16 cellular contexts compared by ENCODE assay signal in the genomic region with DNA sequence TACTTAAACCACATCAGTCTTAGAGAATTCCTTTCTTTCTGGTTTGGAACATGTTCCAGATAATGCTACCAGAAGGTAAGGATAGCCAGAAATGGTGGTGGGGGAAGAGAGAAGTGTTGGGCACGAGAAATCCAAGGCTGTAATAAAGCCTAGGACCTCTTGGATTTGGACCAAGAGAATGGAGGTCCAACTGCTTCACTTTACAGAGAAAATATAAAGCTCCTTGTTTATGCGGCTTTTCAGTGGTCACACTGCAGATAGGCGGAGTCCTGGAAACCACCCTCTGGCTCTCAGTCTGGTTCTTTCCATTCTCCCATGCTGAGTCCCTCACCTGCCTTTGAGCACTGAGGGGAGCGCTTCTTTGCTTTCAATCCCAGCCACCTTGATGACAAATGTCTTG.
A peak's percentile ranks its signal among the peaks of the same experiment; 100 is the strongest.
DNase-seq lines count a peak whose midpoint lies in the region; ATAC-seq and TF ChIP-seq lines count a peak whose summit lies in the region.
"Had no signal": no experiment of that assay in that cellular context is flagged by ENCODE, and none has a peak within 500 bp of the region (broad histone marks: within the 10 kb centered on the region; RNA-seq: fewer than 3 reads in every experiment).

No MANE protein-coding gene starts in this region.

- no peak overlapping the region for H2BK120ac ChIP-seq in mesendoderm (ENCODE audit: low read depth, low read length)

- H4K5ac ChIP-seq in mesendoderm (ENCODE audit: low read length): no peak overlapping the region

- H3K79me2 ChIP-seq in mesendoderm (ENCODE audit: control insufficient read depth, insufficient read depth, low read length): no peaks in the 10 kb centered on the region

- CTCF ChIA-PET in CD8-positive, alpha-beta memory T cell (lab: Charles Lee): no interaction called here
- CTCF ChIA-PET in HEK293 (lab: Yijun Ruan, JAX): interaction anchor here (0.6 to 0.8 kb wide), 2 partner anchors 109 to 256 kb away, joined by 3 read pairs; no protein-coding TSS in a partner anchor

- no peak for TF ChIP-seq CTCF in HEK293 (tag by site-specific recombination; IDR thresholded peaks at IDR 0.05)

- H3K4me1 ChIP-seq in CD8-positive, alpha-beta memory T cell (ENCODE audit: insufficient read depth, low read length): no peaks in the 10 kb centered on the region
- H3K4me1 ChIP-seq in HEK293 (ENCODE audit: control insufficient read depth, insufficient read depth, low read length) (no peaks in the 10 kb centered on the region), mesendoderm (ENCODE audit: control insufficient read depth, low read depth, low read length) (peaks cover 21% of the 10 kb centered on the region)
- H3K4me1 ChIP-seq: BLaER1 had no signal

- H4K8ac ChIP-seq in mesendoderm (ENCODE audit: low read depth, low read length): no peak overlapping the region

- DNase-seq in CD8-positive, alpha-beta memory T cell: no peak
- DNase-seq in astrocyte of the hippocampus (ENCODE audit: low read depth, low spot score) (peak; percentile 18), mesendoderm (no peak), activated gamma-delta T cell (lab: John Stamatoyannopoulos, UW) (no peak)
- DNase-seq: 8988T; Calu3; CD4-positive, alpha-beta memory T cell; GOT3; KBM-7 had no signal

- peak overlapping the region; percentile 20 for H3K56ac ChIP-seq in mesendoderm (ENCODE audit: low read length)

- no peak overlapping the region for H3K4me3 ChIP-seq in CD8-positive, alpha-beta memory T cell (ENCODE audit: low read length)
- H3K4me3 ChIP-seq in HEK293 (ENCODE audit: low read depth, low read length): no peak overlapping the region
- H3K4me3 ChIP-seq in mesendoderm (ENCODE audit: low read length): no peak overlapping the region
- H3K4me3 ChIP-seq: BLaER1, HAP-1 had no signal

- H3K23ac ChIP-seq in mesendoderm (ENCODE audit: low read length): no peak overlapping the region

- no peak overlapping the region for H2AK5ac ChIP-seq in mesendoderm (ENCODE audit: low read length)

- H3K27me3 Mint-ChIP-seq in CD8-positive, alpha-beta memory T cell: peaks cover 1 to 8% of the 10 kb centered on the region in 2 donors

- no peak overlapping the region for H3K4me3 Mint-ChIP-seq in CD8-positive, alpha-beta memory T cell
- H3K4me3 Mint-ChIP-seq: CD14-positive monocyte; CD4-positive, alpha-beta memory T cell had no signal

- H3K9me3 ChIP-seq in CD8-positive, alpha-beta memory T cell (ENCODE audit: low read length): no peaks in the 10 kb centered on the region
- no peaks in the 10 kb centered on the region for H3K9me3 ChIP-seq in HEK293 (ENCODE audit: control insufficient read depth, insufficient read depth, low read depth, low read length)
- H3K9me3 ChIP-seq: BLaER1, HAP-1 had no signal

- no CpG with 5 or more reads among the region's 4 CpGs for WGBS in mesendoderm (ENCODE audit: extremely low coverage, insufficient coverage, low lambda C conversion rate)

- H2BK5ac ChIP-seq in mesendoderm (ENCODE audit: low read length): no peak overlapping the region

- ATAC-seq in HG03460 (IDR thresholded peaks at IDR 0.05; ENCODE audit: unreplicated experiment): no peak
- no peak for ATAC-seq in GM21515 (IDR thresholded peaks at IDR 0.05; ENCODE audit: unreplicated experiment)

- H3K27ac ChIP-seq in CD8-positive, alpha-beta memory T cell (ENCODE audit: low read depth, low read length): peak overlapping the region; percentile 31
- no peak overlapping the region for H3K27ac ChIP-seq in HEK293 (ENCODE audit: extremely low read depth, low read depth, low read length)
- H3K27ac ChIP-seq in mesendoderm (ENCODE audit: low read depth, low read length): no peak overlapping the region
- H3K27ac ChIP-seq: BLaER1, HL-60 had no signal

- H3K4ac ChIP-seq in mesendoderm (ENCODE audit: low read depth, low read length): peak overlapping the region; percentile 85

- no peaks in the 10 kb centered on the region for H3K27me3 ChIP-seq in CD8-positive, alpha-beta memory T cell (ENCODE audit: insufficient read depth, low read length, poor library complexity, severe bottlenecking)
- H3K27me3 ChIP-seq in mesendoderm (ENCODE audit: insufficient read depth, low read length, poor library complexity): no peaks in the 10 kb centered on the region
- H3K27me3 ChIP-seq: BLaER1 had no signal

- H3K79me1 ChIP-seq in mesendoderm (ENCODE audit: low read length): no peaks in the 10 kb centered on the region

- H3K9ac ChIP-seq in mesendoderm (ENCODE audit: low read length): no peak overlapping the region
- H3K9ac ChIP-seq: BLaER1 had no signal

- H3K36me3 Mint-ChIP-seq in CD8-positive, alpha-beta memory T cell: no peaks in the 10 kb centered on the region
- H3K36me3 Mint-ChIP-seq: CD14-positive monocyte; CD4-positive, alpha-beta memory T cell had no signal

- H3K4me1 Mint-ChIP-seq in CD8-positive, alpha-beta memory T cell: peaks cover 7% of the 10 kb centered on the region in 3 donors
- H3K4me1 Mint-ChIP-seq: CD14-positive monocyte had no signal

- no peak overlapping the region for H3K18ac ChIP-seq in mesendoderm (ENCODE audit: low read length)

- H3K36me3 ChIP-seq in CD8-positive, alpha-beta memory T cell (ENCODE audit: insufficient read depth, low read length): no peaks in the 10 kb centered on the region
- H3K36me3 ChIP-seq in HEK293 (ENCODE audit: control insufficient read depth in 2 of 2, insufficient read depth in 1 of 2, low read length in 2 of 2): no peaks in the 10 kb centered on the region
- H3K36me3 ChIP-seq in mesendoderm (ENCODE audit: control insufficient read depth, insufficient read depth, low read length): no peaks in the 10 kb centered on the region
- H3K36me3 ChIP-seq: BLaER1, HAP-1 had no signal

- no peak overlapping the region for H3K4me2 ChIP-seq in mesendoderm (ENCODE audit: low read length)
- H3K4me2 ChIP-seq: BLaER1 had no signal

- peaks cover 0 to 2% (median 0%) of the 10 kb centered on the region in 5 donors for H3K9me3 Mint-ChIP-seq in CD8-positive, alpha-beta memory T cell
- H3K9me3 Mint-ChIP-seq: CD4-positive, alpha-beta memory T cell had no signal

- no peak overlapping the region for H3K27ac Mint-ChIP-seq in CD8-positive, alpha-beta memory T cell
- H3K27ac Mint-ChIP-seq: CD14-positive monocyte had no signal

- H2BK15ac ChIP-seq in mesendoderm (replicated peaks; ENCODE audit: low read depth): no peak overlapping the region

- POLR2A ChIA-PET in CD8-positive, alpha-beta memory T cell (lab: Charles Lee): no interaction called here
- POLR2A ChIA-PET in HEK293 (lab: Yijun Ruan, JAX): no interaction called here

TF ChIP-seq in HEK293, 187 proteins besides CTCF, POLR2A, EP300 and RAD21:
- TF ChIP-seq ZNF433 (tag by site-specific recombination; IDR thresholded peaks at IDR 0.05; ENCODE audit: low read depth): no peak
- TF ChIP-seq, protein P1, sequence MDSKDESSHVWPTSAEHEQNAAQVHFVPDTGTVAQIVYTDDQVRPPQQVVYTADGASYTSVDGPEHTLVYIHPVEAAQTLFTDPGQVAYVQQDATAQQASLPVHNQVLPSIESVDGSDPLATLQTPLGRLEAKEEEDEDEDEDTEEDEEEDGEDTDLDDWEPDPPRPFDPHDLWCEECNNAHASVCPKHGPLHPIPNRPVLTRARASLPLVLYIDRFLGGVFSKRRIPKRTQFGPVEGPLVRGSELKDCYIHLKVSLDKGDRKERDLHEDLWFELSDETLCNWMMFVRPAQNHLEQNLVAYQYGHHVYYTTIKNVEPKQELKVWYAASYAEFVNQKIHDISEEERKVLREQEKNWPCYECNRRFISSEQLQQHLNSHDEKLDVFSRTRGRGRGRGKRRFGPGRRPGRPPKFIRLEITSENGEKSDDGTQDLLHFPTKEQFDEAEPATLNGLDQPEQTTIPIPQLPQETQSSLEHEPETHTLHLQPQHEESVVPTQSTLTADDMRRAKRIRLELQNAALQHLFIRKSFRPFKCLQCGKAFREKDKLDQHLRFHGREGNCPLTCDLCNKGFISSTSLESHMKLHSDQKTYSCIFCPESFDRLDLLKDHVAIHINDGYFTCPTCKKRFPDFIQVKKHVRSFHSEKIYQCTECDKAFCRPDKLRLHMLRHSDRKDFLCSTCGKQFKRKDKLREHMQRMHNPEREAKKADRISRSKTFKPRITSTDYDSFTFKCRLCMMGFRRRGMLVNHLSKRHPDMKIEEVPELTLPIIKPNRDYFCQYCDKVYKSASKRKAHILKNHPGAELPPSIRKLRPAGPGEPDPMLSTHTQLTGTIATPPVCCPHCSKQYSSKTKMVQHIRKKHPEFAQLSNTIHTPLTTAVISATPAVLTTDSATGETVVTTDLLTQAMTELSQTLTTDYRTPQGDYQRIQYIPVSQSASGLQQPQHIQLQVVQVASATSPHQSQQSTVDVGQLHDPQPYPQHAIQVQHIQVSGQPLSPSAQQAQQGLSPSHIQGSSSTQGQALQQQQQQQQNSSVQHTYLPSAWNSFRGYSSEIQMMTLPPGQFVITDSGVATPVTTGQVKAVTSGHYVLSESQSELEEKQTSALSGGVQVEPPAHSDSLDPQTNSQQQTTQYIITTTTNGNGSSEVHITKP (tag by site-specific recombination; IDR thresholded peaks at IDR 0.05): peak; percentile 40; the same call in 1 of the 2 replicates
